In genomic region chr4:5465529-5465928, GRCh38 we compare ENCODE assay signal across 24 cellular contexts.
A peak's percentile ranks its signal among the peaks of the same experiment; 100 is the strongest.
DNase-seq lines count a peak whose midpoint lies in the region; ATAC-seq, FAIRE-seq and TF ChIP-seq lines count a peak whose summit lies in the region.
"Had no signal": no experiment of that assay in that cellular context is flagged by ENCODE, and none has a peak within 500 bp of the region (broad histone marks: within the 10 kb centered on the region; RNA-seq: fewer than 3 reads in every experiment).

No MANE protein-coding gene starts in this region.

- H2AFZ ChIP-seq in osteoblast (ENCODE audit: low read length): no peak overlapping the region

- ATAC-seq in heart left ventricle (no peak), pancreas (no peak)
- ATAC-seq: A549; CD8-positive, alpha-beta T cell; GM12878 had no signal

- no peaks in the 10 kb centered on the region for H3K36me3 ChIP-seq in heart left ventricle
- no peaks in the 10 kb centered on the region for H3K36me3 ChIP-seq in osteoblast (ENCODE audit: insufficient read depth, low read length)
- H3K36me3 ChIP-seq in spleen: no peaks in the 10 kb centered on the region
- H3K36me3 ChIP-seq in pancreas: no peaks in the 10 kb centered on the region

- H3K27ac ChIP-seq in heart left ventricle: no peak overlapping the region
- no peak overlapping the region for H3K27ac ChIP-seq in osteoblast (ENCODE audit: low read depth, low read length)
- no peak overlapping the region for H3K27ac ChIP-seq in spleen
- H3K27ac ChIP-seq in pancreas: no peak overlapping the region
- H3K27ac ChIP-seq: 22Rv1; A549; BLaER1 treated with 17β-estradiol and CSF1 and Interleukin-3, amounts not matched to agents 10 nM and 100 nM; C4-2B had no signal

- H3K4me1 ChIP-seq in heart left ventricle: no peaks in the 10 kb centered on the region
- H3K4me1 ChIP-seq in osteoblast (ENCODE audit: insufficient read depth, low read length): no peaks in the 10 kb centered on the region
- no peaks in the 10 kb centered on the region for H3K4me1 ChIP-seq in spleen
- H3K4me1 ChIP-seq in pancreas: no peaks in the 10 kb centered on the region
- H3K4me1 ChIP-seq: A549, Caco-2 had no signal

- DNase-seq in cardiac septum (ENCODE audit: low spot score): peak; percentile 64
- no peak for DNase-seq in heart left ventricle
- peak; percentile 36 for DNase-seq in osteoblast (ENCODE audit: insufficient read length, low spot score, missing footprints)
- DNase-seq in spleen: peak; percentile 34
- DNase-seq in pancreas: no peak
- no peak for DNase-seq in NCI-H146 treated with DMSO at 0.1 percent for 48 hours (lab: John Stamatoyannopoulos, UW; ENCODE audit: unreplicated experiment)
- DNase-seq: AML-193; Caco-2; Calu3; CD4-positive, alpha-beta T cell; DMS53; DMS79; DND-41; EL; GDM1 had no signal

- intact Hi-C loops in cardiac septum (cut with DNase I): loop anchor here (10.0 kb wide), 1 partner anchor 471 kb away; no protein-coding TSS in a partner anchor
- intact Hi-C loops in heart left ventricle (cut with DNase I): no loop called here
- intact Hi-C loops in spleen (cut with DNase I; ENCODE audit: low total_unique reads): no loop called here
- intact Hi-C loops in pancreas (cut with DNase I): no loop called here

- H3K9me3 ChIP-seq in heart left ventricle: no peaks in the 10 kb centered on the region
- no peaks in the 10 kb centered on the region for H3K9me3 ChIP-seq in osteoblast (ENCODE audit: low read depth, low read length)
- H3K9me3 ChIP-seq in spleen: no peaks in the 10 kb centered on the region
- H3K9me3 ChIP-seq in pancreas: no peaks in the 10 kb centered on the region
- H3K9me3 ChIP-seq: A549; BLaER1 treated with 17β-estradiol and CSF1 and Interleukin-3, amounts not matched to agents 10 nM and 100 nM; Caco-2 had no signal

- FAIRE-seq in pancreas (lab: Jason Lieb, UNC): no peak
- FAIRE-seq: A549, D721Med, GM12878, GM12892, GM18507 had no signal

- H3K27me3 ChIP-seq in heart left ventricle (peaks cover 0 to 4% (median 0%) of the 10 kb centered on the region in 9 donors), osteoblast (ENCODE audit: insufficient read depth, low read length) (no peaks in the 10 kb centered on the region), spleen (replicated peaks in 1 of 7) (no peaks in the 10 kb centered on the region), pancreas (no peaks in the 10 kb centered on the region)
- H3K27me3 ChIP-seq: BLaER1 treated with 17β-estradiol and CSF1 and Interleukin-3, amounts not matched to agents 10 nM and 100 nM had no signal

- no peak for TF ChIP-seq POLR2A in heart left ventricle (IDR thresholded peaks at IDR 0.05)
- no peak for TF ChIP-seq POLR2A in spleen (IDR thresholded peaks at IDR 0.05)

- H3K4me2 ChIP-seq in osteoblast (ENCODE audit: insufficient read depth, low read length): no peak overlapping the region
- H3K4me2 ChIP-seq: A549; BLaER1 treated with 17β-estradiol and CSF1 and Interleukin-3, amounts not matched to agents 10 nM and 100 nM had no signal

- no peaks in the 10 kb centered on the region for H4K20me1 ChIP-seq in osteoblast (ENCODE audit: insufficient read depth, low read length)

- H3K4me3 ChIP-seq in heart left ventricle (no peak overlapping the region), osteoblast (ENCODE audit: insufficient read depth, low read length) (no peak overlapping the region), spleen (no peak overlapping the region), pancreas (no peak overlapping the region)
- H3K4me3 ChIP-seq: A549; BLaER1 treated with 17β-estradiol and CSF1 and Interleukin-3, amounts not matched to agents 10 nM and 100 nM; GM12878 had no signal

- WGBS in heart left ventricle, 4 donors: 88 to 100% (median 92%) methylated on average over 4 of the region's 4 CpGs
- 79 to 100% (median 91%) methylated on average over 4 of the region's 4 CpGs for WGBS in spleen, 5 donors
- WGBS in pancreas, 2 donors: 81 to 86% methylated on average over 4 of the region's 4 CpGs

- H3K79me2 ChIP-seq in osteoblast (ENCODE audit: insufficient read depth, low read length): no peaks in the 10 kb centered on the region

- TF ChIP-seq CTCF in heart left ventricle (IDR thresholded peaks at IDR 0.05) (no peak), osteoblast (IDR thresholded peaks at IDR 0.05; ENCODE audit: extremely low read depth, low read depth, low read length) (no peak), spleen (IDR thresholded peaks at IDR 0.05 in 8 of 11, conservative IDR thresholded peaks at IDR 0.05 in 3 of 11) (no peak), pancreas (IDR thresholded peaks at IDR 0.05) (no peak)

Comparison
In these comparisons a context has a peak if more than half of its experiments do, and no peak if none do; other contexts are left out.
1. DNase-seq: peak in cardiac septum (single experiment), osteoblast (single experiment) and spleen (single experiment); none in heart left ventricle (0 of 5), pancreas (0 of 6) and NCI-H146 treated with DMSO at 0.1 percent for 48 hours (single experiment).